ENCODE assay signal across 22 cellular contexts in genomic region chr2:9232166-9232479, GRCh38. TPM values are rescaled to one million over a fixed set of nuclear protein-coding genes. Genes with fewer than 3 reads are reported as not detected.
DNase-seq lines count a peak whose midpoint lies in the region; ATAC-seq and TF ChIP-seq lines count a peak whose summit lies in the region.
"Had no signal": no experiment of that assay in that cellular context is flagged by ENCODE, and none has a peak within 500 bp of the region (broad histone marks: within the 10 kb centered on the region; RNA-seq: fewer than 3 reads in every experiment).

No MANE protein-coding gene starts in this region.

- H3K27ac Mint-ChIP-seq in activated CD4-positive, alpha-beta memory T cell treated with anti-CD3 and anti-CD28 coated beads for 36 hours = no peak overlapping the region
- H3K27ac Mint-ChIP-seq in naive thymus-derived CD8-positive, alpha-beta T cell = no peak overlapping the region
- H3K27ac Mint-ChIP-seq: activated naive CD8-positive, alpha-beta T cell treated with anti-CD3 and anti-CD28 coated beads, Interleukin-2, amount 50 U/mL, for 24 hours; CD4-positive, CD25-positive, alpha-beta regulatory T cell had no signal

- TF ChIP-seq POLR2A in IMR-90 (IDR thresholded peaks at IDR 0.05; ENCODE audit: low read depth, low read length) = no peak

- TF ChIP-seq CTCF in IMR-90 (conservative IDR thresholded peaks at IDR 0.05; ENCODE audit: low read depth, low read length) = no peak
- TF ChIP-seq CTCF in smooth muscle cell (IDR thresholded peaks at IDR 0.05; ENCODE audit: borderline replicate concordance, insufficient read depth, poor library complexity, severe bottlenecking) = no peak

- H3K79me1 ChIP-seq in IMR-90 (ENCODE audit: low read depth in 1 of 2, low read length in 2 of 2) = peaks cover 55 to 88% of the 10 kb centered on the region in 2 experiments

- H3K4me3 ChIP-seq in BLaER1 = no peak overlapping the region
- H3K4me3 ChIP-seq in IMR-90 (ENCODE audit: insufficient read depth, low read depth, low read length) = no peak overlapping the region
- no peak overlapping the region for H3K4me3 ChIP-seq in smooth muscle cell
- H3K4me3 ChIP-seq: left lung, SJCRH30 had no signal

- dilution Hi-C loops in IMR-90 (cut with HindIII; ENCODE audit: low sequenced_read_pairs, unreplicated experiment) = no loop called here

- H3K23ac ChIP-seq in IMR-90 (ENCODE audit: low read depth, low read length) = peak overlapping the region; percentile 37; the same call in 1 of the 2 replicates

- intact Hi-C loops in IMR-90 (cut with micrococcal nuclease) = no loop called here
- intact Hi-C loops in activated CD4-positive, alpha-beta memory T cell treated with anti-CD3 and anti-CD28 coated beads for 36 hours (cut with micrococcal nuclease) = no loop called here

- H3K4me3 Mint-ChIP-seq in activated CD4-positive, alpha-beta memory T cell treated with anti-CD3 and anti-CD28 coated beads for 36 hours = no peak overlapping the region
- H3K4me3 Mint-ChIP-seq in naive thymus-derived CD8-positive, alpha-beta T cell = no peak overlapping the region
- H3K4me3 Mint-ChIP-seq: activated naive CD8-positive, alpha-beta T cell treated with anti-CD3 and anti-CD28 coated beads, Interleukin-2, amount 50 U/mL, for 24 hours; CD4-positive, CD25-positive, alpha-beta regulatory T cell had no signal

- H2AK5ac ChIP-seq in IMR-90 (ENCODE audit: low read depth, low read length) = peak overlapping the region; percentile 96

- H2BK120ac ChIP-seq in IMR-90 (ENCODE audit: low read depth, low read length) = peak overlapping the region; percentile 80

- WGBS in IMR-90 (ENCODE audit: extremely low coverage in 2 of 2, insufficient read length in 1 of 2), 2 experiments = 90% methylated on average over 4 of the region's 7 CpGs; no CpG with 5 or more reads in 1 of the 2 experiments
- 90% methylated on average over 7 of the region's 7 CpGs for WGBS in smooth muscle cell (ENCODE audit: low lambda C conversion rate)

- H2AK9ac ChIP-seq in IMR-90 (replicated peaks; ENCODE audit: low read depth, low read length, poor library complexity) = peak overlapping the region; percentile 34

- no peak for ATAC-seq in IMR-90 (ENCODE audit: low read depth)
- ATAC-seq in naive thymus-derived CD8-positive, alpha-beta T cell = no peak
- ATAC-seq: activated naive CD8-positive, alpha-beta T cell treated with anti-CD3 and anti-CD28 coated beads, Interleukin-2, amount 50 U/mL, for 24 hours had no signal

- H3K4me1 Mint-ChIP-seq in activated CD4-positive, alpha-beta memory T cell treated with anti-CD3 and anti-CD28 coated beads for 36 hours (ENCODE audit: low read depth) = no peaks in the 10 kb centered on the region
- peaks cover 0 to 6% (median 0%) of the 10 kb centered on the region in 4 donors for H3K4me1 Mint-ChIP-seq in naive thymus-derived CD8-positive, alpha-beta T cell
- H3K4me1 Mint-ChIP-seq: activated naive CD8-positive, alpha-beta T cell treated with anti-CD3 and anti-CD28 coated beads, Interleukin-2, amount 50 U/mL, for 24 hours; CD4-positive, CD25-positive, alpha-beta regulatory T cell had no signal

- H4K5ac ChIP-seq in IMR-90 (ENCODE audit: low read depth, low read length) = peak overlapping the region; percentile 9; the same call in 1 of the 2 replicates

- H4K91ac ChIP-seq in IMR-90 (ENCODE audit: insufficient read depth, low read depth, low read length) = peak overlapping the region; percentile 53

- peak overlapping the region; percentile 36 for H2BK5ac ChIP-seq in IMR-90 (ENCODE audit: low read depth, low read length, poor library complexity, severe bottlenecking)

- H3K4me1 ChIP-seq in BLaER1 (peaks cover 94% of the 10 kb centered on the region), IMR-90 (ENCODE audit: control insufficient read depth, insufficient read depth, low read length) (peaks cover 69% of the 10 kb centered on the region), smooth muscle cell (ENCODE audit: low read depth) (peaks cover 47% of the 10 kb centered on the region)

- H3F3A ChIP-seq in smooth muscle cell (ENCODE audit: low read depth) = peaks cover 31% of the 10 kb centered on the region

- H3K27me3 ChIP-seq in BLaER1 (no peaks in the 10 kb centered on the region), IMR-90 (ENCODE audit: control insufficient read depth, insufficient read depth, low read length) (no peaks in the 10 kb centered on the region), smooth muscle cell (ENCODE audit: low read depth) (no peaks in the 10 kb centered on the region)
- H3K27me3 ChIP-seq: brain microvascular endothelial cell, SJCRH30 had no signal

- H3K9me3 ChIP-seq in BLaER1 (no peaks in the 10 kb centered on the region), IMR-90 (ENCODE audit: control insufficient read depth, insufficient read depth, low read length) (no peaks in the 10 kb centered on the region), smooth muscle cell (replicated peaks; ENCODE audit: low read depth) (no peaks in the 10 kb centered on the region)
- H3K9me3 ChIP-seq: left lung, SJCRH30 had no signal

- H3K56ac ChIP-seq in IMR-90 (ENCODE audit: extremely low read depth, insufficient read depth, low read length) = no peak overlapping the region

- H4K20me1 ChIP-seq in BLaER1 = peaks cover 100% of the 10 kb centered on the region
- H4K20me1 ChIP-seq in IMR-90 (ENCODE audit: insufficient read depth, low read length) = peaks cover 52% of the 10 kb centered on the region
- H4K20me1 ChIP-seq in smooth muscle cell (ENCODE audit: low read depth) = peaks cover 20% of the 10 kb centered on the region

- peak overlapping the region; percentile 83 for H3K4ac ChIP-seq in IMR-90 (ENCODE audit: low read depth, low read length)

- no peak for DNase-seq in IMR-90
- DNase-seq in left kidney (ENCODE audit: low read depth, low spot score) = peak; percentile 81
- DNase-seq in smooth muscle cell (lab: John Stamatoyannopoulos, UW; ENCODE audit: unreplicated experiment) = no peak
- no peak for DNase-seq in activated CD4-positive, alpha-beta memory T cell treated with anti-CD3 and anti-CD28 coated beads for 36 hours
- DNase-seq in naive thymus-derived CD8-positive, alpha-beta T cell = no peak
- no peak for DNase-seq in DMS79 treated with DMSO at 0.1 percent for 48 hours (lab: John Stamatoyannopoulos, UW)
- DNase-seq: activated CD4-positive, CD25-positive, alpha-beta regulatory T cell treated with anti-CD3 and anti-CD28 coated beads, Interleukin-2, amount 50 U/mL, for 72 hours; activated gamma-delta T cell; activated naive CD8-positive, alpha-beta T cell treated with anti-CD3 and anti-CD28 coated beads, Interleukin-2, amount 50 U/mL, for 24 hours; brain microvascular endothelial cell; CD4-positive, CD25-positive, alpha-beta regulatory T cell; effector memory CD4-positive, alpha-beta T cell; foreskin melanocyte; GOT3; hippocampal formation; KBM-7; NCI-H1436 treated with DMSO at 0.1 percent for 48 hours; OCI-M1; SJCRH30 had no signal

- H3K9me1 ChIP-seq in IMR-90 (ENCODE audit: insufficient read depth, low read length) = peaks cover 60% of the 10 kb centered on the region

- H3K9ac ChIP-seq in BLaER1 (no peak overlapping the region), IMR-90 (ENCODE audit: low read depth, low read length) (no peak overlapping the region), smooth muscle cell (ENCODE audit: low read depth) (peak overlapping the region; percentile 30)

- peak overlapping the region; percentile 30; the same call in 1 of the 2 replicates for H3K18ac ChIP-seq in IMR-90 (ENCODE audit: low read depth, low read length)

- peaks cover 56% of the 10 kb centered on the region for H3K79me2 ChIP-seq in smooth muscle cell (ENCODE audit: low read depth)

- in situ Hi-C loops in IMR-90 (cut with MboI; ENCODE audit: low sequenced_read_pairs) = no loop called here

- H2BK15ac ChIP-seq in IMR-90 (ENCODE audit: low read depth, low read length) = peak overlapping the region; percentile 90; the same call in 1 of the 3 replicates

- CTCF ChIA-PET in IMR-90 (lab: Yijun Ruan, JAX) = no interaction called here
- CTCF ChIA-PET in activated CD4-positive, alpha-beta memory T cell treated with anti-CD3 and anti-CD28 coated beads for 36 hours (lab: Charles Lee) = interaction anchor here (1.4 kb wide), 1 partner anchor 25 kb away, joined by 4 read pairs; the partner anchor contains the start of gene ASAP2

- no peaks in the 10 kb centered on the region for H3K36me3 Mint-ChIP-seq in activated CD4-positive, alpha-beta memory T cell treated with anti-CD3 and anti-CD28 coated beads for 36 hours
- no peaks in the 10 kb centered on the region for H3K36me3 Mint-ChIP-seq in naive thymus-derived CD8-positive, alpha-beta T cell
- H3K36me3 Mint-ChIP-seq: CD4-positive, CD25-positive, alpha-beta regulatory T cell had no signal

- H2BK20ac ChIP-seq in IMR-90 (ENCODE audit: low read depth, low read length) = peak overlapping the region; percentile 59; the same call in 1 of the 2 replicates

- H3K14ac ChIP-seq in IMR-90 (replicated peaks; ENCODE audit: low read depth, low read length) = peak overlapping the region; percentile 47

- H3K27ac ChIP-seq in BLaER1 = no peak overlapping the region
- H3K27ac ChIP-seq in IMR-90 (ENCODE audit: insufficient read depth, low read length) = no peak overlapping the region
- peak overlapping the region; percentile 97 for H3K27ac ChIP-seq in smooth muscle cell (ENCODE audit: low read depth)
- H3K27ac ChIP-seq: SJCRH30 had no signal

- H4K8ac ChIP-seq in IMR-90 (ENCODE audit: low read depth in 2 of 2, low read length in 2 of 2) = peak overlapping the region in 1 of 2 experiments; percentile 54; a peak in 1 of 4 replicates

- peaks cover 30% of the 10 kb centered on the region for H3K27me3 Mint-ChIP-seq in activated CD4-positive, alpha-beta memory T cell treated with anti-CD3 and anti-CD28 coated beads for 36 hours
- peaks cover 7 to 40% (median 24%) of the 10 kb centered on the region in 5 donors for H3K27me3 Mint-ChIP-seq in naive thymus-derived CD8-positive, alpha-beta T cell
- H3K27me3 Mint-ChIP-seq: progenitor cell of endocrine pancreas had no signal

- H3K36me3 ChIP-seq in BLaER1 (no peaks in the 10 kb centered on the region), IMR-90 (ENCODE audit: control insufficient read depth, insufficient read depth, low read length) (no peaks in the 10 kb centered on the region), smooth muscle cell (ENCODE audit: low read depth) (no peaks in the 10 kb centered on the region)
- H3K36me3 ChIP-seq: brain microvascular endothelial cell, left lung, SJCRH30 had no signal

- no peak for TF ChIP-seq RAD21 in IMR-90 (IDR thresholded peaks at IDR 0.05; ENCODE audit: low read length)

- H3K4me2 ChIP-seq in BLaER1 = peak overlapping the region; percentile 81
- H3K4me2 ChIP-seq in IMR-90 (ENCODE audit: low read depth, low read length) = no peak overlapping the region
- peak overlapping the region; percentile 73 for H3K4me2 ChIP-seq in smooth muscle cell

- POLR2A ChIA-PET in IMR-90 (lab: Charles Lee; ENCODE audit: unreplicated experiment) = no interaction called here
- POLR2A ChIA-PET in activated CD4-positive, alpha-beta memory T cell treated with anti-CD3 and anti-CD28 coated beads for 36 hours (lab: Charles Lee) = no interaction called here
- POLR2A ChIA-PET in naive thymus-derived CD8-positive, alpha-beta T cell (lab: Charles Lee) = no interaction called here

- H2AFZ ChIP-seq in IMR-90 (replicated peaks; ENCODE audit: low read length, poor library complexity) (no peak overlapping the region), smooth muscle cell (ENCODE audit: low read depth) (no peak overlapping the region)

- H3K9me3 Mint-ChIP-seq in activated CD4-positive, alpha-beta memory T cell treated with anti-CD3 and anti-CD28 coated beads for 36 hours = no peaks in the 10 kb centered on the region
- no peaks in the 10 kb centered on the region for H3K9me3 Mint-ChIP-seq in naive thymus-derived CD8-positive, alpha-beta T cell
- H3K9me3 Mint-ChIP-seq: activated naive CD8-positive, alpha-beta T cell treated with anti-CD3 and anti-CD28 coated beads, Interleukin-2, amount 50 U/mL, for 24 hours had no signal

- no TSS peak for BruUV-seq in IMR-90 (replicated peaks; lab: Mats Ljungman, UMichigan)

RNA-seq across cellular contexts. Expression of gene ASAP2, which starts 25.5 kb away (rescaled TPM):
- total RNA-seq in IMR-90 (2012; rRNA removed) (19.7 and 26.9 TPM in 2 replicates), smooth muscle cell (23.1 and 24.1 TPM in 2 replicates)
- polyA plus RNA-seq in IMR-90 (2012; rRNA removed) (25.0 and 28.1 TPM in 2 replicates), smooth muscle cell (8.8 and 14.4 TPM in 2 replicates)
- polyA plus RNA-seq in IMR-90 (2012; cell fraction: cytosol; rRNA removed) = 10.0 and 11.4 TPM in 2 replicates
- 23.8 and 56.1 TPM in 2 replicates for polyA plus RNA-seq in IMR-90 (2012; cell fraction: nucleus; rRNA removed; ENCODE audit: low replicate concordance)
- total RNA-seq in activated CD4-positive, alpha-beta memory T cell treated with anti-CD3 and anti-CD28 coated beads for 36 hours = under 1 TPM; 0.26 to 0.97 TPM
- not detected for total RNA-seq in naive thymus-derived CD8-positive, alpha-beta T cell
- polyA plus RNA-seq in naive thymus-derived CD8-positive, alpha-beta T cell = not detected
- polyA plus RNA-seq: CD4-positive, CD25-positive, alpha-beta regulatory T cell had no signal

Comparison
In these comparisons a context has a peak if more than half of its experiments do, and no peak if none do; other contexts are left out.
1. RNA of gene ASAP2, which starts 25.5 kb away (total RNA-seq): 23.1 to 24.1 TPM in smooth muscle cell and 19.7 to 26.9 TPM in IMR-90; 0.26 to 0.97 TPM in activated CD4-positive, alpha-beta memory T cell treated with anti-CD3 and anti-CD28 coated beads for 36 hours and not detected in naive thymus-derived CD8-positive, alpha-beta T cell; every median in the first group is over 10 times any median in the second.